ENCODE assay signal across 11 cellular contexts in the genomic region with DNA sequence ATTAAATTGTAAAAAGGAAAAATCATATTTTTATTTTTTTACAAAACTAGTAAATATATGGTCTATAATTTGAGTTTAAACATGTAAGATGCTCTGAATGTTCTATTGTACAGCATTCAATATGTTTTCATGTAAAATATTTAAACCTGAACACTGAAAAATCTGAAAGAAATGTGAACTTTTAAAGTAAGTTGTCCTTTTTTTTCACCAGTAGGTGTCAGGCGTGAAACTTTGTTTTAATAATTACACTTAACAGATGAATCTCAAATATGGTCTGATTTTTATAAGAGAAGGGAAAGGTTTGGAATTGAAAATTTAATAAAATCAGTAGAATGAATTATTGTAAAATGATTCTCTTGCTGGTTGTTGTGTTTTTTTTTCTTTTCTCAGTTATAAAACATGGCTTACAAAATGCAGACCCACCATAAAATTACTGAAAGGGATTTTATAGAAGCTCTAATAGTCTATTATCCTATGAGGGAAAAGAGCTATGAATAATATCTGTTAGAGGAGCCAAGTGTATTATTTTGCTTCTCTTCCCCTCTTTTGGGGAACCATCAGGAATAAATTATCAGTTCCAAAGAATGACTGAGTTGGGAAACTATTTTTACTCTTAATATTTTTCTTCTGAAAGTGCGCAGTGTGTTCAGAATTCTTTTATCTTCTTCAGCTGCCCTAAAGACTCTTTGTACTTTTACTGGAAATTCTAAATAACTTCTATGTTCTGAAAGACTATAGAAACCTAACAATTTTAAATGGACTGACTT.
DNase-seq lines count a peak whose midpoint lies in the region; ATAC-seq and TF ChIP-seq lines count a peak whose summit lies in the region.
"Had no signal": no experiment of that assay in that cellular context is flagged by ENCODE, and none has a peak within 500 bp of the region (broad histone marks: within the 10 kb centered on the region; RNA-seq: fewer than 3 reads in every experiment).

No MANE protein-coding gene starts in this region.

- peaks cover 0 to 12% (median 4%) of the 10 kb centered on the region in 9 donors for H3K4me1 ChIP-seq in heart right ventricle
- H3K4me1 ChIP-seq in aorta (ENCODE audit: control insufficient read depth in 1 of 2, insufficient read depth in 2 of 2, low read length in 2 of 2), result peaks cover 3% of the 10 kb centered on the region in 2 donors
- H3K4me1 ChIP-seq in SJCRH30, result peaks cover 6% of the 10 kb centered on the region; the same call in 1 of the 2 replicates
- no peaks in the 10 kb centered on the region for H3K4me1 ChIP-seq in colonic mucosa

- H3K9me3 ChIP-seq in heart right ventricle (no peaks in the 10 kb centered on the region), SK-N-MC (ENCODE audit: low read depth, low read length) (no peaks in the 10 kb centered on the region), aorta (ENCODE audit: control insufficient read depth, low read length) (no peaks in the 10 kb centered on the region), SJCRH30 (replicated peaks) (no peaks in the 10 kb centered on the region), colonic mucosa (no peaks in the 10 kb centered on the region)

- H3K9me3 Mint-ChIP-seq in glutamatergic neuron (ENCODE audit: unreplicated experiment), result peaks cover 1% of the 10 kb centered on the region

- no peaks in the 10 kb centered on the region for H3K27me3 Mint-ChIP-seq in glutamatergic neuron (ENCODE audit: unreplicated experiment)

- no peak overlapping the region for H3K27ac ChIP-seq in heart right ventricle
- H3K27ac ChIP-seq in SK-N-MC, result peak overlapping the region; percentile 90
- H3K27ac ChIP-seq in aorta (ENCODE audit: low read depth in 1 of 2, low read length in 2 of 2), result no peak overlapping the region
- no peak overlapping the region for H3K27ac ChIP-seq in SJCRH30
- no peak overlapping the region for H3K27ac ChIP-seq in colonic mucosa

- ATAC-seq in heart right ventricle (peak in 2 of 8 donors; percentile 23 to 39), aorta (ENCODE audit: low FRiP score) (peak; percentile 53)

- H3K27me3 ChIP-seq in heart right ventricle (no peaks in the 10 kb centered on the region), aorta (ENCODE audit: control insufficient read depth in 1 of 2, insufficient read depth in 2 of 2, low read length in 1 of 2) (no peaks in the 10 kb centered on the region), SJCRH30 (no peaks in the 10 kb centered on the region), colonic mucosa (no peaks in the 10 kb centered on the region)

- TF ChIP-seq CTCF in heart right ventricle (IDR thresholded peaks at IDR 0.05), result peak in 7 of 9 donors; percentile 20 to 49 (median 37)
- TF ChIP-seq CTCF in glutamatergic neuron (IDR thresholded peaks at IDR 0.05; ENCODE audit: partially characterized antibody, unreplicated experiment), result peak; percentile 57
- TF ChIP-seq CTCF in colonic mucosa (IDR thresholded peaks at IDR 0.05), result no peak

- intact Hi-C loops in heart right ventricle (cut with DNase I), result no loop called here
- intact Hi-C loops in cardiac septum (cut with DNase I), result no loop called here
- intact Hi-C loops in aorta (cut with DNase I), result loop anchor here in 1 of 2 donors (10.0 kb wide), 1 partner anchor 738 kb away; no protein-coding TSS in a partner anchor
- intact Hi-C loops in colonic mucosa (cut with DNase I), result no loop called here

- H3K27ac Mint-ChIP-seq in glutamatergic neuron (ENCODE audit: unreplicated experiment), result no peak overlapping the region

- H3K36me3 ChIP-seq in heart right ventricle (no peaks in the 10 kb centered on the region), SK-N-MC (ENCODE audit: insufficient read depth, low read length) (peaks cover 3% of the 10 kb centered on the region; the same call in 1 of the 2 replicates), aorta (ENCODE audit: control insufficient read depth in 1 of 2, insufficient read depth in 2 of 2, low read length in 1 of 2) (no peaks in the 10 kb centered on the region), SJCRH30 (peaks cover 7% of the 10 kb centered on the region; the same call in 1 of the 2 replicates), colonic mucosa (no peaks in the 10 kb centered on the region)

- no peak for DNase-seq in heart right ventricle
- DNase-seq in cardiac septum (ENCODE audit: low spot score), result no peak
- DNase-seq in SK-N-MC (ENCODE audit: low read depth, low spot score), result no peak
- no peak for DNase-seq in glutamatergic neuron
- no peak for DNase-seq in aorta
- no peak for DNase-seq in activated CD4-positive, alpha-beta T cell treated with anti-CD3 and anti-CD28 coated beads for 1 hour
- DNase-seq in SJCRH30, result no peak
- no peak for DNase-seq in colonic mucosa
- DNase-seq: activated T-cell treated with anti-CD3 and anti-CD28 coated beads, Interleukin-2, amount 50 U/mL, for 1 hour; NCI-H1436 treated with DMSO at 0.1 percent for 48 hours; stimulated activated CD4-positive, alpha-beta T cell treated with anti-CD3 and anti-CD28 coated beads, Interleukin-4, amount 100 ng/mL, for 24 hours had no signal

- H3K4me3 Mint-ChIP-seq in glutamatergic neuron (ENCODE audit: unreplicated experiment), result no peak overlapping the region

- H3K4me1 Mint-ChIP-seq in glutamatergic neuron (ENCODE audit: low read depth, unreplicated experiment), result peaks cover 14% of the 10 kb centered on the region

- WGBS in heart right ventricle, 2 donors, result 76 to 77% methylated on average over 2 of the region's 2 CpGs
- 28 to 32% methylated on average over 2 of the region's 2 CpGs for WGBS in aorta, 2 donors

- H3K9ac ChIP-seq in SK-N-MC (ENCODE audit: insufficient read length) (peak overlapping the region; percentile 60), colonic mucosa (ENCODE audit: low read depth in 2 of 2, low read length in 2 of 2) (no peak overlapping the region)

- H3K4me3 ChIP-seq in heart right ventricle, result no peak overlapping the region
- H3K4me3 ChIP-seq in SK-N-MC, result peak overlapping the region; percentile 19; the same call in 1 of the 2 replicates
- H3K4me3 ChIP-seq in aorta (ENCODE audit: low read length in 2 of 2), result no peak overlapping the region
- no peak overlapping the region for H3K4me3 ChIP-seq in SJCRH30
- H3K4me3 ChIP-seq in colonic mucosa, result no peak overlapping the region

- H3K36me3 Mint-ChIP-seq in glutamatergic neuron (ENCODE audit: unreplicated experiment), result no peaks in the 10 kb centered on the region
